ENCODE assay signal across 1 cellular context in genomic region chr4:74097631-74098550, GRCh38.
TF ChIP-seq lines count a peak whose summit lies in the region.

No MANE protein-coding gene starts in this region.

TF ChIP-seq in A549, 52 proteins besides CTCF, POLR2A, EP300 and RAD21 (continued from another document):
- TF ChIP-seq ZNF302 (CRISPR knock-in tag; IDR thresholded peaks at IDR 0.05), result no peak
- no peak for TF ChIP-seq ZFP36 (IDR thresholded peaks at IDR 0.05; ENCODE audit: borderline replicate concordance, partially characterized antibody)
- TF ChIP-seq, protein P1, sequence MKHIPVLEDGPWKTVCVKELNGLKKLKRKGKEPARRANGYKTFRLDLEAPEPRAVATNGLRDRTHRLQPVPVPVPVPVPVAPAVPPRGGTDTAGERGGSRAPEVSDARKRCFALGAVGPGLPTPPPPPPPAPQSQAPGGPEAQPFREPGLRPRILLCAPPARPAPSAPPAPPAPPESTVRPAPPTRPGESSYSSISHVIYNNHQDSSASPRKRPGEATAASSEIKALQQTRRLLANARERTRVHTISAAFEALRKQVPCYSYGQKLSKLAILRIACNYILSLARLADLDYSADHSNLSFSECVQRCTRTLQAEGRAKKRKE (CRISPR knock-in tag; IDR thresholded peaks at IDR 0.05; ENCODE audit: low read depth), result no peak
- TF ChIP-seq, protein P2, sequence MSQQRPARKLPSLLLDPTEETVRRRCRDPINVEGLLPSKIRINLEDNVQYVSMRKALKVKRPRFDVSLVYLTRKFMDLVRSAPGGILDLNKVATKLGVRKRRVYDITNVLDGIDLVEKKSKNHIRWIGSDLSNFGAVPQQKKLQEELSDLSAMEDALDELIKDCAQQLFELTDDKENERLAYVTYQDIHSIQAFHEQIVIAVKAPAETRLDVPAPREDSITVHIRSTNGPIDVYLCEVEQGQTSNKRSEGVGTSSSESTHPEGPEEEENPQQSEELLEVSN (IDR thresholded peaks at IDR 0.05; ENCODE audit: borderline replicate concordance, low read depth), result no peak
- TF ChIP-seq HMGXB4 (CRISPR knock-in tag; IDR thresholded peaks at IDR 0.05; ENCODE audit: borderline replicate concordance), result no peak
